15 cellular contexts compared by ENCODE assay signal in genomic region chr16:28196331-28196987, GRCh38. TPM values are rescaled to one million over a fixed set of nuclear protein-coding genes. Genes with fewer than 3 reads are reported as not detected.
DNase-seq lines count a peak whose midpoint lies in the region; ATAC-seq and TF ChIP-seq lines count a peak whose summit lies in the region.
"Had no signal": no experiment of that assay in that cellular context is flagged by ENCODE, and none has a peak within 500 bp of the region (broad histone marks: within the 10 kb centered on the region; RNA-seq: fewer than 3 reads in every experiment).

No MANE protein-coding gene starts in this region.

- no peak for TF ChIP-seq CTCF in spleen (IDR thresholded peaks at IDR 0.05 in 8 of 11, conservative IDR thresholded peaks at IDR 0.05 in 3 of 11)

- H3K4me1 Mint-ChIP-seq in activated CD8-positive, alpha-beta memory T cell treated with anti-CD3 and anti-CD28 coated beads, Interleukin-2, amount 10 ng/mL, durations not matched to agents 7 days and 5 days, result peaks cover 71% of the 10 kb centered on the region
- H3K4me1 Mint-ChIP-seq in dendritic cell treated with granulocyte-macrophage colony-stimulating factor and Interleukin-4, amounts not matched to agents 40 ng/mL and 50 ng/mL, for 4 days (ENCODE audit: low read depth), result peaks cover 63% of the 10 kb centered on the region

- no peaks in the 10 kb centered on the region for H3K9me3 Mint-ChIP-seq in activated CD8-positive, alpha-beta memory T cell treated with anti-CD3 and anti-CD28 coated beads, Interleukin-2, amount 10 ng/mL, durations not matched to agents 7 days and 5 days (ENCODE audit: low read depth)
- H3K9me3 Mint-ChIP-seq in dendritic cell treated with granulocyte-macrophage colony-stimulating factor and Interleukin-4, amounts not matched to agents 40 ng/mL and 50 ng/mL, for 4 days, result no peaks in the 10 kb centered on the region

- H3K4me1 ChIP-seq in SJSA1 (replicated peaks) (peaks cover 57% of the 10 kb centered on the region), spleen (peaks cover 26 to 98% (median 67%) of the 10 kb centered on the region in 6 donors)

- H3K4me3 Mint-ChIP-seq in activated CD8-positive, alpha-beta memory T cell treated with anti-CD3 and anti-CD28 coated beads, Interleukin-2, amount 10 ng/mL, durations not matched to agents 7 days and 5 days, result no peak overlapping the region
- H3K4me3 Mint-ChIP-seq in dendritic cell treated with granulocyte-macrophage colony-stimulating factor and Interleukin-4, amounts not matched to agents 40 ng/mL and 50 ng/mL, for 4 days, result no peak overlapping the region

- intact Hi-C loops in dendritic cell treated with granulocyte-macrophage colony-stimulating factor and Interleukin-4, amounts not matched to agents 40 ng/mL and 50 ng/mL, for 4 days (cut with micrococcal nuclease), result no loop called here
- intact Hi-C loops in spleen (cut with DNase I; ENCODE audit: low total_unique reads), result no loop called here

- H3K27me3 Mint-ChIP-seq in activated CD8-positive, alpha-beta memory T cell treated with anti-CD3 and anti-CD28 coated beads, Interleukin-2, amount 10 ng/mL, durations not matched to agents 7 days and 5 days, result no peaks in the 10 kb centered on the region
- no peaks in the 10 kb centered on the region for H3K27me3 Mint-ChIP-seq in dendritic cell treated with granulocyte-macrophage colony-stimulating factor and Interleukin-4, amounts not matched to agents 40 ng/mL and 50 ng/mL, for 4 days

- ATAC-seq in activated CD8-positive, alpha-beta memory T cell treated with anti-CD3 and anti-CD28 coated beads, Interleukin-2, amount 10 ng/mL, durations not matched to agents 7 days and 5 days, result no peak
- ATAC-seq in HG03432 (IDR thresholded peaks at IDR 0.05; ENCODE audit: unreplicated experiment) (no peak), GM21528 (IDR thresholded peaks at IDR 0.05; ENCODE audit: low FRiP score, unreplicated experiment) (no peak)

- CTCF ChIA-PET in activated CD8-positive, alpha-beta memory T cell treated with anti-CD3 and anti-CD28 coated beads, Interleukin-2, amount 10 ng/mL, durations not matched to agents 7 days and 5 days (lab: Charles Lee), result interaction anchor here (1.0 to 1.6 kb wide), 3 partner anchors 9 to 60 kb away, joined by 3 to 8 read pairs (median 6); no protein-coding TSS in a partner anchor

- H3K27ac Mint-ChIP-seq in activated CD8-positive, alpha-beta memory T cell treated with anti-CD3 and anti-CD28 coated beads, Interleukin-2, amount 10 ng/mL, durations not matched to agents 7 days and 5 days, result peak overlapping the region; percentile 64
- H3K27ac Mint-ChIP-seq in dendritic cell treated with granulocyte-macrophage colony-stimulating factor and Interleukin-4, amounts not matched to agents 40 ng/mL and 50 ng/mL, for 4 days, result peak overlapping the region; percentile 67

- peaks cover 62% of the 10 kb centered on the region for H3K36me3 ChIP-seq in SJSA1
- H3K36me3 ChIP-seq in spleen, result peaks cover 0 to 78% (median 14%) of the 10 kb centered on the region in 6 donors
- H3K36me3 ChIP-seq: ovary had no signal

- DNase-seq in activated CD8-positive, alpha-beta memory T cell treated with anti-CD3 and anti-CD28 coated beads, Interleukin-2, amount 10 ng/mL, durations not matched to agents 7 days and 5 days, result no peak
- no peak for DNase-seq in activated CD8-positive, alpha-beta memory T cell treated with anti-CD3 and anti-CD28 coated beads, Interleukin-2, amount 50 U/mL, for 4 hours
- DNase-seq in SJSA1 (ENCODE audit: low read depth in 1 of 2, low spot score in 2 of 2), result no peak
- no peak for DNase-seq in spleen
- no peak for DNase-seq in C1 segment of cervical spinal cord (lab: John Stamatoyannopoulos, UW)
- DNase-seq: activated CD8-positive, alpha-beta memory T cell treated with anti-CD3 and anti-CD28 coated beads, Interleukin-2, amount 50 U/mL, for 48 hours; DMS 273 treated with DMSO at 0.1 percent for 48 hours; NCI-H187 treated with DMSO at 0.1 percent for 48 hours; NCI-H748 treated with DMSO at 0.1 percent for 48 hours; ovary; small intestine had no signal

- no peak for TF ChIP-seq POLR2A in spleen (IDR thresholded peaks at IDR 0.05)

- 51 to 84% (median 77%) methylated on average over 5 of the region's 5 CpGs for WGBS in spleen, 5 donors

- peaks cover 48% of the 10 kb centered on the region for H3K36me3 Mint-ChIP-seq in activated CD8-positive, alpha-beta memory T cell treated with anti-CD3 and anti-CD28 coated beads, Interleukin-2, amount 10 ng/mL, durations not matched to agents 7 days and 5 days
- peaks cover 27% of the 10 kb centered on the region for H3K36me3 Mint-ChIP-seq in dendritic cell treated with granulocyte-macrophage colony-stimulating factor and Interleukin-4, amounts not matched to agents 40 ng/mL and 50 ng/mL, for 4 days (ENCODE audit: low read depth)

- H3K27ac ChIP-seq in SJSA1 (peak overlapping the region; percentile 94), spleen (peak overlapping the region in 5 of 8 donors; percentile 1 to 91 (median 87))
- H3K27ac ChIP-seq: HL-60, ovary had no signal

- H3K4me3 ChIP-seq in SJSA1, result no peak overlapping the region
- no peak overlapping the region for H3K4me3 ChIP-seq in spleen
- H3K4me3 ChIP-seq: ovary had no signal

- no peaks in the 10 kb centered on the region; the same call in 1 of the 2 replicates for H3K9me3 ChIP-seq in SJSA1 (replicated peaks)
- no peaks in the 10 kb centered on the region for H3K9me3 ChIP-seq in spleen
- H3K9me3 ChIP-seq: ovary had no signal

- no peaks in the 10 kb centered on the region for H3K27me3 ChIP-seq in SJSA1 (replicated peaks)
- no peaks in the 10 kb centered on the region for H3K27me3 ChIP-seq in spleen (replicated peaks in 1 of 7)
- H3K27me3 ChIP-seq: ovary had no signal

RNA-seq across cellular contexts. Expression of gene XPO6, which starts 15.3 kb away (rescaled TPM):
- total RNA-seq in activated CD8-positive, alpha-beta memory T cell treated with anti-CD3 and anti-CD28 coated beads, Interleukin-2, amount 10 ng/mL, durations not matched to agents 7 days and 5 days, result 100 to 1,000 TPM; 204 to 267 TPM
- 164 and 347 TPM in 2 replicates for total RNA-seq in SJSA1 (2014; rRNA removed; shearing (Covaris generic))
- 100 to 1,000 TPM; 259 to 517 (median 343) TPM for total RNA-seq in spleen
- polyA plus RNA-seq in spleen, result 100 to 1,000 TPM in 2 of 3 donors, 10 to 100 TPM in 1; 96.9 to 150 (median 132) TPM
